1 cellular context compared by ENCODE assay signal in the genomic region with DNA sequence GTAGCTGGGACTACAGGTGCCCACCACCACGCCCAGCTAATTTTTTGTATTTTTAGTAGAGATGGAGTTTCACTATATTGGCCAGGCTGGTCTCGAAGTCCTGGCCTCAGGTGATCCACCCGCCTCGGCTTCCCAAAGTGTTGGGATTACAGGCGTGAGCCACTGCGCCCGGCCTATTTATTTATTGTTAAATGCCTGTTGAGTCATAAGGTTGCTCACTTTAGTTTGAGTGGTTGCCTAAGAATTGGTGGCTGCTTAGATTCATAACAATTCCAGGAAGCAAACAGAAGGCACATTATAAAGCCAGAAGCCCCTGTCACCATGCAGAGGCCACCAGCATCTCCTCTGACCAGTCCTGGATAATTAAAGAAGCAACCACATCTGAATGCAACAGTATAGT.
TF ChIP-seq lines count a peak whose summit lies in the region.

No MANE protein-coding gene starts in this region.

TF ChIP-seq in HepG2, 621 proteins besides CTCF, POLR2A, EP300 and RAD21:
- TF ChIP-seq, protein P1, sequence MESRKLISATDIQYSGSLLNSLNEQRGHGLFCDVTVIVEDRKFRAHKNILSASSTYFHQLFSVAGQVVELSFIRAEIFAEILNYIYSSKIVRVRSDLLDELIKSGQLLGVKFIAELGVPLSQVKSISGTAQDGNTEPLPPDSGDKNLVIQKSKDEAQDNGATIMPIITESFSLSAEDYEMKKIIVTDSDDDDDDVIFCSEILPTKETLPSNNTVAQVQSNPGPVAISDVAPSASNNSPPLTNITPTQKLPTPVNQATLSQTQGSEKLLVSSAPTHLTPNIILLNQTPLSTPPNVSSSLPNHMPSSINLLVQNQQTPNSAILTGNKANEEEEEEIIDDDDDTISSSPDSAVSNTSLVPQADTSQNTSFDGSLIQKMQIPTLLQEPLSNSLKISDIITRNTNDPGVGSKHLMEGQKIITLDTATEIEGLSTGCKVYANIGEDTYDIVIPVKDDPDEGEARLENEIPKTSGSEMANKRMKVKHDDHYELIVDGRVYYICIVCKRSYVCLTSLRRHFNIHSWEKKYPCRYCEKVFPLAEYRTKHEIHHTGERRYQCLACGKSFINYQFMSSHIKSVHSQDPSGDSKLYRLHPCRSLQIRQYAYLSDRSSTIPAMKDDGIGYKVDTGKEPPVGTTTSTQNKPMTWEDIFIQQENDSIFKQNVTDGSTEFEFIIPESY (CRISPR knock-in tag; IDR thresholded peaks at IDR 0.05): peak; percentile 60; the same call in 1 of the 2 replicates
- TF ChIP-seq, protein P2, sequence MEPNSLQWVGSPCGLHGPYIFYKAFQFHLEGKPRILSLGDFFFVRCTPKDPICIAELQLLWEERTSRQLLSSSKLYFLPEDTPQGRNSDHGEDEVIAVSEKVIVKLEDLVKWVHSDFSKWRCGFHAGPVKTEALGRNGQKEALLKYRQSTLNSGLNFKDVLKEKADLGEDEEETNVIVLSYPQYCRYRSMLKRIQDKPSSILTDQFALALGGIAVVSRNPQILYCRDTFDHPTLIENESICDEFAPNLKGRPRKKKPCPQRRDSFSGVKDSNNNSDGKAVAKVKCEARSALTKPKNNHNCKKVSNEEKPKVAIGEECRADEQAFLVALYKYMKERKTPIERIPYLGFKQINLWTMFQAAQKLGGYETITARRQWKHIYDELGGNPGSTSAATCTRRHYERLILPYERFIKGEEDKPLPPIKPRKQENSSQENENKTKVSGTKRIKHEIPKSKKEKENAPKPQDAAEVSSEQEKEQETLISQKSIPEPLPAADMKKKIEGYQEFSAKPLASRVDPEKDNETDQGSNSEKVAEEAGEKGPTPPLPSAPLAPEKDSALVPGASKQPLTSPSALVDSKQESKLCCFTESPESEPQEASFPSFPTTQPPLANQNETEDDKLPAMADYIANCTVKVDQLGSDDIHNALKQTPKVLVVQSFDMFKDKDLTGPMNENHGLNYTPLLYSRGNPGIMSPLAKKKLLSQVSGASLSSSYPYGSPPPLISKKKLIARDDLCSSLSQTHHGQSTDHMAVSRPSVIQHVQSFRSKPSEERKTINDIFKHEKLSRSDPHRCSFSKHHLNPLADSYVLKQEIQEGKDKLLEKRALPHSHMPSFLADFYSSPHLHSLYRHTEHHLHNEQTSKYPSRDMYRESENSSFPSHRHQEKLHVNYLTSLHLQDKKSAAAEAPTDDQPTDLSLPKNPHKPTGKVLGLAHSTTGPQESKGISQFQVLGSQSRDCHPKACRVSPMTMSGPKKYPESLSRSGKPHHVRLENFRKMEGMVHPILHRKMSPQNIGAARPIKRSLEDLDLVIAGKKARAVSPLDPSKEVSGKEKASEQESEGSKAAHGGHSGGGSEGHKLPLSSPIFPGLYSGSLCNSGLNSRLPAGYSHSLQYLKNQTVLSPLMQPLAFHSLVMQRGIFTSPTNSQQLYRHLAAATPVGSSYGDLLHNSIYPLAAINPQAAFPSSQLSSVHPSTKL (CRISPR knock-in tag; IDR thresholded peaks at IDR 0.05): peak; percentile 34; the same call in 1 of the 2 replicates
- TF ChIP-seq FOSL2 (CRISPR knock-in tag; IDR thresholded peaks at IDR 0.05): peak; percentile 66
